ENCODE assay signal across 7 cellular contexts in the genomic region with DNA sequence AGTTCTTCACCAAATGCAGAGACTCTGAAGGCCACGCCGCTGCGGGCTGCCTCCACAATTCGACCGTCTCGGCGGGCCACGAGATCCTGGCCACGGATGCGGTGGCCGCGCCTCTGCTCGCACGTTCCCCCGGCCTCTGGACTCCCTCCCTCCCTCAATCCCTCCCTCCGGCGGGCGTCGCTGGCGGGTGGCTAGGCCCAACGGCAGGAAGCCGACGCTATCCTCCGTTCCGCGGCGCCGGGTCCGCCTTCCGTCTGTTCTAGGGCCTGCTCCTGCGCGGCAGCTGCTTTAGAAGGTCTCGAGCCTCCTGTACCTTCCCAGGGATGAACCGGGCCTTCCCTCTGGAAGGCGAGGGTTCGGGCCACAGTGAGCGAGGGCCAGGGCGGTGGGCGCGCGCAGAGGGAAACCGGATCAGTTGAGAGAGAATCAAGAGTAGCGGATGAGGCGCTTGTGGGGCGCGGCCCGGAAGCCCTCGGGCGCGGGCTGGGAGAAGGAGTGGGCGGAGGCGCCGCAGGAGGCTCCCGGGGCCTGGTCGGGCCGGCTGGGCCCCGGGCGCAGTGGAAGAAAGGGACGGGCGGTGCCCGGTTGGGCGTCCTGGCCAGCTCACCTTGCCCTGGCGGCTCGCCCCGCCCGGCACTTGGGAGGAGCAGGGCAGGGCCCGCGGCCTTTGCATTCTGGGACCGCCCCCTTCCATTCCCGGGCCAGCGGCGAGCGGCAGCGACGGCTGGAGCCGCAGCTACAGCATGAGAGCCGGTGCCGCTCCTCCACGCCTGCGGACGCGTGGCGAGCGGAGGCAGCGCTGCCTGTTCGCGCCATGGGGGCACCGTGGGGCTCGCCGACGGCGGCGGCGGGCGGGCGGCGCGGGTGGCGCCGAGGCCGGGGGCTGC. TPM values are rescaled to one million over a fixed set of nuclear protein-coding genes. Genes with fewer than 3 reads are reported as not detected.
DNase-seq lines count a peak whose midpoint lies in the region; ATAC-seq and TF ChIP-seq lines count a peak whose summit lies in the region.

FUT4 (plus strand) TSS at position 227 of the 887 bp plus-strand sequence; CDS start at position 440, 213 bp downstream.

- ATAC-seq in GM18499 (IDR thresholded peaks at IDR 0.05; ENCODE audit: insufficient read depth, unreplicated experiment) (peak; percentile 56), HG02798 (IDR thresholded peaks at IDR 0.05; ENCODE audit: poor library complexity, unreplicated experiment) (peak; percentile 90)

- peaks cover 18% of the 10 kb centered on the region for H3K4me1 ChIP-seq in iPS-18a (ENCODE audit: control insufficient read depth, low read depth, low read length)
- peaks cover 5 to 16% (median 7%) of the 10 kb centered on the region in 3 donors for H3K4me1 ChIP-seq in skeletal muscle tissue (ENCODE audit: control insufficient read depth in 3 of 3, insufficient read depth in 3 of 3, low read length in 3 of 3)

- peaks cover 37% of the 10 kb centered on the region for H3K4me1 Mint-ChIP-seq in brain

- peaks cover 43% of the 10 kb centered on the region for H3K27me3 Mint-ChIP-seq in brain

- H3K36me3 ChIP-seq in iPS-18a (ENCODE audit: control insufficient read depth, low read depth, low read length) = no peaks in the 10 kb centered on the region
- no peaks in the 10 kb centered on the region for H3K36me3 ChIP-seq in skeletal muscle tissue (ENCODE audit: control insufficient read depth in 3 of 3, insufficient read depth in 3 of 3, low read length in 3 of 3)

- H3K4me3 ChIP-seq in iPS-18a (ENCODE audit: low read length) = peak within 1 kb of the TSS; percentile 63
- H3K4me3 ChIP-seq in skeletal muscle tissue (ENCODE audit: low read length in 3 of 3) = peak within 1 kb of the TSS; percentile 70 to 82 (median 80)

- peak within 1 kb of the TSS; percentile 65 to 94 (median 81) for H3K27ac Mint-ChIP-seq in brain

- TF ChIP-seq CTCF in brain (conservative IDR thresholded peaks at IDR 0.05) = no peak

- no peaks in the 10 kb centered on the region for H3K9me3 ChIP-seq in iPS-18a (ENCODE audit: control insufficient read depth, low read depth, low read length)
- H3K9me3 ChIP-seq in skeletal muscle tissue (ENCODE audit: control insufficient read depth in 3 of 3, low read length in 3 of 3) = no peaks in the 10 kb centered on the region

- H3K4me3 Mint-ChIP-seq in brain = peak within 1 kb of the TSS; percentile 85 to 92 (median 91)

- peaks cover 0 to 12% (median 0%) of the 10 kb centered on the region in 5 experiments for H3K9me3 Mint-ChIP-seq in brain

- H3K9ac ChIP-seq in iPS-18a (ENCODE audit: low read length) (peak within 1 kb of the TSS; percentile 60), skeletal muscle tissue (ENCODE audit: low read depth in 1 of 3, low read length in 3 of 3) (peak within 1 kb of the TSS; percentile 79 to 89 (median 87))

- peaks cover 34% of the 10 kb centered on the region for H3K27me3 ChIP-seq in iPS-18a (ENCODE audit: control insufficient read depth, insufficient read depth, low read length)
- no peaks in the 10 kb centered on the region for H3K27me3 ChIP-seq in skeletal muscle tissue (ENCODE audit: control insufficient read depth in 3 of 3, insufficient read depth in 3 of 3, low read length in 3 of 3)

- DNase-seq in NCI-H146 (lab: John Stamatoyannopoulos, UW) (peak; percentile 92), UCSD-AML1 (lab: John Stamatoyannopoulos, UW; ENCODE audit: unreplicated experiment) (peak; percentile 87)

- H3K27ac ChIP-seq in iPS-18a (ENCODE audit: low read length) = no peak within 1 kb of the TSS
- H3K27ac ChIP-seq in skeletal muscle tissue (ENCODE audit: low read depth, low read length) = peak within 1 kb of the TSS; percentile 93

- H3K36me3 Mint-ChIP-seq in brain = peaks cover 5% of the 10 kb centered on the region

RNA-seq across cellular contexts. Expression of gene FUT4, which starts in this region (rescaled TPM):
- 0.76 TPM for polyA plus RNA-seq in brain (ENCODE audit: insufficient read depth, low read depth, low replicate concordance)
- total RNA-seq in skeletal muscle tissue = 6.3 TPM
